ENCODE assay signal across 15 cellular contexts in the genomic region with DNA sequence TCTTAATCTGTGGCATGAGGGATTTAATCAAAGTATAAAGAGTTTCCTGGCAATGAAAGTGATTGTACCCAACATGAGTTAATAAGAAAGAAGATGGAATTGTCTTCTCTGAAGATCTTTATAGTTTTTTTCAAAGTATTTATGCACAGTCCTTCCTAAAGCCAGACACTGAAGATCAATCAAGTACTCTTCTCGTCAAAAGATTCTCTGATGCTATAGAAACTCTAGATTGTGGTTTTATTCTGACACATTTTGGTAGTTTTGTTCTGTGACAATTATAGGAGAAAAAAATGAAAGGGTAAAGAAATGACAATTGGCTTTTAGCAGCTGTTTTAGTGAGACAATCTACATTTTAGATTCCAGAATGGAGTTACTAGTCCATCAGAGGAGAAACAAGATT.
"Had no signal": no experiment of that assay in that cellular context is flagged by ENCODE, and none has a peak within 500 bp of the region (broad histone marks: within the 10 kb centered on the region; RNA-seq: fewer than 3 reads in every experiment).

No MANE protein-coding gene starts in this region.

- H3K27ac Mint-ChIP-seq: activated naive CD4-positive, alpha-beta T cell treated with anti-CD3 and anti-CD28 coated beads, Interleukin-2, amount 10 ng/mL, durations not matched to agents 7 days and 5 days; effector memory CD8-positive, alpha-beta T cell; naive thymus-derived CD4-positive, alpha-beta T cell; stimulated activated memory B cell treated with anti-CD40 and anti-IgM and Interleukin-4, amounts not matched to agents 10 μg/mL and 1 μg/mL and 100 μg/mL, for 72 hours; T-helper 1 cell treated with Interleukin-12 subunit alpha and Interleukin-12 subunit beta and Interleukin-4 antibody, amounts not matched to agents 30 μg/mL and 1 μg/mL, for 36 hours had no signal

- DNase-seq: activated CD4-positive, alpha-beta T cell treated with anti-CD3 and anti-CD28 coated beads, Interleukin-2, amount 50 U/mL, for 4 hours; activated naive CD4-positive, alpha-beta T cell treated with anti-CD3 and anti-CD28 coated beads, Interleukin-2, amount 10 ng/mL, durations not matched to agents 7 days and 5 days; effector memory CD8-positive, alpha-beta T cell; kidney glomerular epithelial cell; left lung; naive thymus-derived CD4-positive, alpha-beta T cell; SHP77; small intestine; stimulated activated CD4-positive, alpha-beta T cell treated with anti-CD3 and anti-CD28 coated beads, Interleukin-2, amount 100 ng/mL, for 24 hours; T1000; upper lobe of left lung had no signal

- H3K4me3 Mint-ChIP-seq: activated naive CD4-positive, alpha-beta T cell treated with anti-CD3 and anti-CD28 coated beads, Interleukin-2, amount 10 ng/mL, durations not matched to agents 7 days and 5 days; central memory CD8-positive, alpha-beta T cell; effector memory CD8-positive, alpha-beta T cell; naive thymus-derived CD4-positive, alpha-beta T cell; stimulated activated memory B cell treated with anti-CD40 and anti-IgM and Interleukin-4, amounts not matched to agents 10 μg/mL and 1 μg/mL and 100 μg/mL, for 72 hours; T-helper 1 cell treated with Interleukin-12 subunit alpha and Interleukin-12 subunit beta and Interleukin-4 antibody, amounts not matched to agents 30 μg/mL and 1 μg/mL, for 36 hours had no signal

- H3K9me3 Mint-ChIP-seq: activated naive CD4-positive, alpha-beta T cell treated with anti-CD3 and anti-CD28 coated beads, Interleukin-2, amount 10 ng/mL, durations not matched to agents 7 days and 5 days; central memory CD8-positive, alpha-beta T cell; effector memory CD8-positive, alpha-beta T cell; naive thymus-derived CD4-positive, alpha-beta T cell; stimulated activated memory B cell treated with anti-CD40 and anti-IgM and Interleukin-4, amounts not matched to agents 10 μg/mL and 1 μg/mL and 100 μg/mL, for 72 hours; T-helper 1 cell treated with Interleukin-12 subunit alpha and Interleukin-12 subunit beta and Interleukin-4 antibody, amounts not matched to agents 30 μg/mL and 1 μg/mL, for 36 hours had no signal

- H3K4me1 Mint-ChIP-seq: central memory CD8-positive, alpha-beta T cell; stimulated activated memory B cell treated with anti-CD40 and anti-IgM and Interleukin-4, amounts not matched to agents 10 μg/mL and 1 μg/mL and 100 μg/mL, for 72 hours had no signal

- ATAC-seq: effector memory CD8-positive, alpha-beta T cell; left lung; naive thymus-derived CD4-positive, alpha-beta T cell; sciatic nerve; stimulated activated memory B cell treated with anti-CD40 and anti-IgM and Interleukin-4, amounts not matched to agents 10 μg/mL and 1 μg/mL and 100 μg/mL, for 72 hours had no signal

- H3K36me3 Mint-ChIP-seq: activated naive CD4-positive, alpha-beta T cell treated with anti-CD3 and anti-CD28 coated beads, Interleukin-2, amount 10 ng/mL, durations not matched to agents 7 days and 5 days; naive thymus-derived CD4-positive, alpha-beta T cell; stimulated activated memory B cell treated with anti-CD40 and anti-IgM and Interleukin-4, amounts not matched to agents 10 μg/mL and 1 μg/mL and 100 μg/mL, for 72 hours had no signal
